20 cellular contexts compared by ENCODE assay signal in genomic region chr3:12997387-12997786, GRCh38.
A peak's percentile ranks its signal among the peaks of the same experiment; 100 is the strongest.
DNase-seq lines count a peak whose midpoint lies in the region; ATAC-seq and TF ChIP-seq lines count a peak whose summit lies in the region.
"Had no signal": no experiment of that assay in that cellular context is flagged by ENCODE, and none has a peak within 500 bp of the region (broad histone marks: within the 10 kb centered on the region; RNA-seq: fewer than 3 reads in every experiment).

No MANE protein-coding gene starts in this region.

- no peaks in the 10 kb centered on the region for H3K27me3 ChIP-seq in CD8-positive, alpha-beta T cell (ENCODE audit: insufficient read depth, low read length)
- peaks cover 11% of the 10 kb centered on the region for H3K27me3 ChIP-seq in neutrophil
- H3K27me3 ChIP-seq in heart right ventricle: no peaks in the 10 kb centered on the region

- H3K9me3 Mint-ChIP-seq in activated T-cell treated with anti-CD3 and anti-CD28 coated beads, Interleukin-2, amount 50 U/mL, for 24 hours: no peaks in the 10 kb centered on the region
- no peaks in the 10 kb centered on the region for H3K9me3 Mint-ChIP-seq in CD8-positive, alpha-beta T cell

- H3K9me3 ChIP-seq in CD8-positive, alpha-beta T cell (ENCODE audit: low read length): no peaks in the 10 kb centered on the region
- H3K9me3 ChIP-seq in T-helper 17 cell (ENCODE audit: control insufficient read depth, low read length, poor library complexity, severe bottlenecking) (no peaks in the 10 kb centered on the region), neutrophil (no peaks in the 10 kb centered on the region), heart right ventricle (peaks cover 0 to 4% (median 0%) of the 10 kb centered on the region in 11 donors)

- no peaks in the 10 kb centered on the region for H3K27me3 Mint-ChIP-seq in activated T-cell treated with anti-CD3 and anti-CD28 coated beads, Interleukin-2, amount 50 U/mL, for 24 hours
- H3K27me3 Mint-ChIP-seq in CD8-positive, alpha-beta T cell (ENCODE audit: low read depth): no peaks in the 10 kb centered on the region
- H3K27me3 Mint-ChIP-seq in T-helper 17 cell: no peaks in the 10 kb centered on the region
- H3K27me3 Mint-ChIP-seq: CD4-positive, CD25-positive, alpha-beta regulatory T cell had no signal

- H3K4me1 ChIP-seq in CD8-positive, alpha-beta T cell (ENCODE audit: insufficient read depth, low read length): peaks cover 48% of the 10 kb centered on the region
- H3K4me1 ChIP-seq in neutrophil (ENCODE audit: control insufficient read depth in 1 of 2, insufficient read depth in 1 of 2, low read depth in 1 of 2, low read length in 1 of 2) (peaks cover 87 to 89% of the 10 kb centered on the region in 2 experiments), heart right ventricle (peaks cover 0 to 80% (median 21%) of the 10 kb centered on the region in 9 donors)

- DNase-seq in activated T-cell treated with anti-CD3 and anti-CD28 coated beads, Interleukin-2, amount 50 U/mL, for 24 hours: no peak
- DNase-seq in activated T-cell treated with anti-CD3 and anti-CD28 coated beads, Interleukin-2, amount 50 U/mL, for 48 hours: no peak
- no peak for DNase-seq in CD8-positive, alpha-beta T cell
- DNase-seq in T-helper 17 cell (no peak), heart right ventricle (no peak), COLO668 (lab: John Stamatoyannopoulos, UW; ENCODE audit: unreplicated experiment) (no peak)
- DNase-seq: 8988T; CD4-positive, CD25-positive, alpha-beta regulatory T cell; GOT3; KG1; NCI-H1105 treated with DMSO at 0.1 percent for 48 hours; NCI-H1694 treated with DMSO at 0.1 percent for 48 hours; NCI-H510A; NCI-H748 treated with DMSO at 0.1 percent for 48 hours; NK-92 treated with Interleukin-12 subunit alpha and Interleukin-12 subunit beta, amount 100 ng/mL, for 24 hours; RPMI8226; SIG-M5 had no signal

- peaks cover 43% of the 10 kb centered on the region for H3K36me3 Mint-ChIP-seq in activated T-cell treated with anti-CD3 and anti-CD28 coated beads, Interleukin-2, amount 50 U/mL, for 24 hours (ENCODE audit: low read depth)
- peaks cover 47% of the 10 kb centered on the region for H3K36me3 Mint-ChIP-seq in CD8-positive, alpha-beta T cell
- H3K36me3 Mint-ChIP-seq in T-helper 17 cell (ENCODE audit: low read depth): peaks cover 3% of the 10 kb centered on the region

- ATAC-seq in CD8-positive, alpha-beta T cell: no peak
- ATAC-seq in T-helper 17 cell: no peak
- no peak for ATAC-seq in heart right ventricle
- no peak for ATAC-seq in HG03460 (IDR thresholded peaks at IDR 0.05; ENCODE audit: unreplicated experiment)
- ATAC-seq: HCT116 had no signal

- H3K27ac ChIP-seq in CD8-positive, alpha-beta T cell (ENCODE audit: low read depth, low read length): no peak overlapping the region
- H3K27ac ChIP-seq in neutrophil (peak overlapping the region; percentile 98), heart right ventricle (peak overlapping the region in 1 of 10 donors; percentile 90)

- peaks cover 69% of the 10 kb centered on the region for H3K4me1 Mint-ChIP-seq in activated T-cell treated with anti-CD3 and anti-CD28 coated beads, Interleukin-2, amount 50 U/mL, for 24 hours (ENCODE audit: low read depth)
- peaks cover 60% of the 10 kb centered on the region for H3K4me1 Mint-ChIP-seq in CD8-positive, alpha-beta T cell (ENCODE audit: low read depth)
- H3K4me1 Mint-ChIP-seq in T-helper 17 cell: peaks cover 46% of the 10 kb centered on the region

- POLR2A ChIA-PET in CD8-positive, alpha-beta T cell (lab: Charles Lee): interaction anchor here (1.6 kb wide), 1 partner anchor 8 kb away, joined by 5 read pairs; no protein-coding TSS in a partner anchor

- H3K27ac Mint-ChIP-seq in activated T-cell treated with anti-CD3 and anti-CD28 coated beads, Interleukin-2, amount 50 U/mL, for 24 hours: peak overlapping the region; percentile 14
- peak overlapping the region; percentile 18 for H3K27ac Mint-ChIP-seq in CD8-positive, alpha-beta T cell
- peak overlapping the region; percentile 27 for H3K27ac Mint-ChIP-seq in T-helper 17 cell

- H3K36me3 ChIP-seq in CD8-positive, alpha-beta T cell (ENCODE audit: insufficient read depth, low read length): peaks cover 15% of the 10 kb centered on the region
- H3K36me3 ChIP-seq in neutrophil (peaks cover 44% of the 10 kb centered on the region), heart right ventricle (peaks cover 0 to 24% (median 0%) of the 10 kb centered on the region in 9 donors)

- intact Hi-C loops in CD8-positive, alpha-beta T cell (cut with DNase I, micrococcal nuclease): loop anchor here in 1 of 2 experiments (5.0 kb wide), 1 partner anchor 80 kb away; no protein-coding TSS in a partner anchor
- intact Hi-C loops in heart right ventricle (cut with DNase I): loop anchor here in 2 of 10 donors (5.0 to 10.0 kb wide), 2 partner anchors 130 to 457 kb away; no protein-coding TSS in a partner anchor

- CTCF ChIA-PET in CD8-positive, alpha-beta T cell (lab: Charles Lee): no interaction called here

- H3K4me3 ChIP-seq in CD8-positive, alpha-beta T cell (ENCODE audit: low read depth, low read length): no peak overlapping the region
- H3K4me3 ChIP-seq in neutrophil (ENCODE audit: low read depth in 1 of 2, low read length in 1 of 2) (peak overlapping the region in 1 of 2 experiments; percentile 83), heart right ventricle (no peak overlapping the region)

- no peak for TF ChIP-seq CTCF in CD8-positive, alpha-beta T cell (IDR thresholded peaks at IDR 0.05)
- TF ChIP-seq CTCF in neutrophil (IDR thresholded peaks at IDR 0.05) (no peak), heart right ventricle (IDR thresholded peaks at IDR 0.05) (no peak)

- H3K4me3 Mint-ChIP-seq in activated T-cell treated with anti-CD3 and anti-CD28 coated beads, Interleukin-2, amount 50 U/mL, for 24 hours: no peak overlapping the region
- H3K4me3 Mint-ChIP-seq in CD8-positive, alpha-beta T cell: no peak overlapping the region
- H3K4me3 Mint-ChIP-seq in T-helper 17 cell: no peak overlapping the region
